Comparison of ENCODE assay signal across 9 cellular contexts in genomic region chr1:218463194-218464156, GRCh38.
DNase-seq lines count a peak whose midpoint lies in the region; ATAC-seq and TF ChIP-seq lines count a peak whose summit lies in the region.
"Had no signal": no experiment of that assay in that cellular context is flagged by ENCODE, and none has a peak within 500 bp of the region (broad histone marks: within the 10 kb centered on the region; RNA-seq: fewer than 3 reads in every experiment).

No MANE protein-coding gene starts in this region.

- H3K27me3 ChIP-seq in MM.1S (replicated peaks; ENCODE audit: insufficient read depth, low read length) (no peaks in the 10 kb centered on the region), thyroid gland (no peaks in the 10 kb centered on the region)

- H3K9me2 ChIP-seq in MM.1S (replicated peaks; ENCODE audit: insufficient read depth, low read length) = no peaks in the 10 kb centered on the region

- intact Hi-C loops in MCF 10A (cut with micrococcal nuclease) = loop anchor here (2.0 to 5.0 kb wide), 5 partner anchors 33 to 244 kb away; no protein-coding TSS in a partner anchor
- intact Hi-C loops in left colon (cut with DNase I, micrococcal nuclease) = no loop called here
- intact Hi-C loops in thyroid gland (cut with DNase I) = loop anchor here (10.0 kb wide), 1 partner anchor 119 kb away; the partner anchor contains the start of gene TGFB2

- BruUV-seq in MCF 10A (replicated peaks; lab: Mats Ljungman, UMichigan) = TSS peak; percentile 100

- peak overlapping the region; percentile 4; the same call in 1 of the 2 replicates for H3K4me3 ChIP-seq in MM.1S (ENCODE audit: low read length)
- H3K4me3 ChIP-seq in thyroid gland (replicated peaks in 1 of 3) = no peak overlapping the region

- H3K4me1 ChIP-seq in MM.1S (ENCODE audit: low read length) = peaks cover 39% of the 10 kb centered on the region
- H3K4me1 ChIP-seq in thyroid gland = peaks cover 11 to 26% of the 10 kb centered on the region in 2 donors

- peak overlapping the region; percentile 91 for H3K27ac Mint-ChIP-seq in MCF 10A (ENCODE audit: low read depth, unreplicated experiment)

- H3K27ac ChIP-seq in MM.1S (ENCODE audit: low read length) (peak overlapping the region; percentile 34; the same call in 1 of the 2 replicates), thyroid gland (peak overlapping the region; percentile 56 to 65 (median 62))

- 72 to 73% methylated on average over 14 of the region's 14 CpGs for WGBS in thyroid gland, 2 donors

- H3K9ac ChIP-seq in MM.1S (ENCODE audit: low read length) = peak overlapping the region; percentile 10; the same call in 1 of the 2 replicates

- POLR2A ChIA-PET in MCF 10A (lab: Yijun Ruan, JAX) = interaction anchor here (0.5 to 2.0 kb wide), 6 partner anchors 10 to 179 kb away, joined by 3 to 6 read pairs (median 4); partner anchors contain the start of gene RRP15

- CTCF ChIA-PET in MCF 10A (lab: Yijun Ruan, JAX) = interaction anchor here (0.6 to 1.0 kb wide), 4 partner anchors 16 to 689 kb away, joined by 3 to 4 read pairs (median 3); no protein-coding TSS in a partner anchor

- TF ChIP-seq POLR2A in thyroid gland (IDR thresholded peaks at IDR 0.05) = no peak

- H2AFZ ChIP-seq in MM.1S (ENCODE audit: low read length) = no peak overlapping the region

- H3K79me2 ChIP-seq in MM.1S (ENCODE audit: low read length) = no peaks in the 10 kb centered on the region

- H3F3A ChIP-seq in MM.1S (ENCODE audit: insufficient read depth, low read length) = peaks cover 30% of the 10 kb centered on the region

- TF ChIP-seq CTCF in MM.1S (IDR thresholded peaks at IDR 0.05; ENCODE audit: low read length) (no peak), MCF 10A (IDR thresholded peaks at IDR 0.05; ENCODE audit: unreplicated experiment) (no peak), thyroid gland (IDR thresholded peaks at IDR 0.05) (no peak)

- H3K4me1 Mint-ChIP-seq in MCF 10A (ENCODE audit: insufficient read depth, unreplicated experiment) = peaks cover 38% of the 10 kb centered on the region

- ATAC-seq in left colon = no peak
- ATAC-seq in HG03159 (IDR thresholded peaks at IDR 0.05; ENCODE audit: unreplicated experiment) = no peak

- DNase-seq in MM.1S = peak; percentile 46
- DNase-seq in MCF 10A (ENCODE audit: unreplicated experiment) = peak; percentile 91
- DNase-seq in left colon = peak; percentile 33 to 39
- DNase-seq in thyroid gland = peak; percentile 23 to 27
- DNase-seq in NCI-H2081 (lab: John Stamatoyannopoulos, UW) = no peak
- DNase-seq in T-helper 1 cell = no peak
- no peak for DNase-seq in OCI-M2 (lab: John Stamatoyannopoulos, UW; ENCODE audit: unreplicated experiment)
- DNase-seq: NCI-H1417 had no signal

- peak overlapping the region; percentile 27; the same call in 1 of the 2 replicates for H3K4me2 ChIP-seq in MM.1S (ENCODE audit: low read depth, low read length)

- peak overlapping the region; percentile 54 for H3K4me3 Mint-ChIP-seq in MCF 10A (ENCODE audit: unreplicated experiment)

- H3K36me3 ChIP-seq in MM.1S (replicated peaks; ENCODE audit: insufficient read depth, low read length) (no peaks in the 10 kb centered on the region), thyroid gland (no peaks in the 10 kb centered on the region)

- H3K9me3 ChIP-seq in MM.1S (replicated peaks; ENCODE audit: insufficient read depth, low read length) = no peaks in the 10 kb centered on the region
- no peaks in the 10 kb centered on the region for H3K9me3 ChIP-seq in thyroid gland

- no peaks in the 10 kb centered on the region for H4K20me1 ChIP-seq in MM.1S (ENCODE audit: insufficient read depth, low read length)

- H3K9me3 Mint-ChIP-seq in MCF 10A (ENCODE audit: unreplicated experiment) = no peaks in the 10 kb centered on the region

- no peaks in the 10 kb centered on the region for H3K27me3 Mint-ChIP-seq in MCF 10A (ENCODE audit: insufficient read depth, unreplicated experiment)

- no peaks in the 10 kb centered on the region for H3K36me3 Mint-ChIP-seq in MCF 10A (ENCODE audit: insufficient read depth, unreplicated experiment)

Comparison
In these comparisons a context has a peak if more than half of its experiments do, and no peak if none do; other contexts are left out.
1. DNase-seq: peak in MM.1S (single experiment), MCF 10A (single experiment), left colon (2 of 2) and thyroid gland (2 of 2); none in NCI-H2081 (0 of 2), T-helper 1 cell (0 of 5) and OCI-M2 (single experiment).
2. intact Hi-C loops: an anchor here in MCF 10A (2.0 to 5.0 kb wide) and thyroid gland (10.0 kb wide); none called in left colon.